ENCODE assay signal across 8 cellular contexts in the genomic region with DNA sequence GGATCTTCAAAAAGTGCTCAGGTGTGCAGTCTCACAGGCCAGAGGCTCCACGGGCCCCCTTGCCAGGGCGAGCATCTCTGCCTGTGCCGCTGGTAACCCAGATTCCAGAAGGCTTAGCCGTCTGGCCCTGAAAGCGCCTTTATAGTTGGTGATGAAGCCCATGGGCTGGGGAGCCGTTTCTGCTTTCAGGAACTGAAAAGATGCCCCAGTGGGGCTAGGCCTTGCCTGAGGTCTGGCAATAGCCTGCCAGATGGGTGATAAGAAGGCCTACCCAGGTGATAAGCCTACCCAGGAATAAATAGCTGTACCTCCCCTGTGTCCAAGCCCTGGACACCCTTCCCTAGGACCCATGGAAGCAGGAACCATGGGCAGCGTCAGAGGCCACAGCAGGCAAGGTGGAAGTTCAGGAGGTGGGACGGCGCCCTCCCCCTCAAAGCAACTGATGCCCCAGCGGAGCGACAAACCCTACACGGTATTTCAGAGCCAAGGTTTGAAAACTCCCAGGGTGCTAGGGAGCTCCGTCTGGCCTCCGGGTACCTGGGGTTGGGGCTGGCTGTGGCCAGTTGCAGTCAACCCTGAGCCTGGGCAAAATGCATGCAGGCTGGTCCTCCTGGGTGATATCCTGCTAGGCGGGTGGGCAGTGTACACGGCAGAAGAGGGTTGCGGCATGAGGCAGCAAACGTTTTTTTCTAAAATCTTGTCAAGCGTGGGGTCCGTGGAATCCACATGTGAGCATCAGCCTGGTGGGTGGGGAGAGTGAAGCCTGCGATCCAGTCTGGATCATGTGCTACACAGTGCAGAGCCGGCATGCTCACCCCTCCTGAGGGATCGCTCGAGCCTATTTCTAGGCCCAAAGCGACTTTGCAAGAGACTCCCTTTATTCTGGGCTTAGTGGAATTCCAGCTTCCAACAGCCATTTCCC. TPM values are rescaled to one million over a fixed set of nuclear protein-coding genes. Genes with fewer than 3 reads are reported as not detected.
DNase-seq lines count a peak whose midpoint lies in the region; ATAC-seq and TF ChIP-seq lines count a peak whose summit lies in the region.

No MANE protein-coding gene starts in this region.

- H3K4me3 Mint-ChIP-seq in Calu3 (ENCODE audit: low read depth, unreplicated experiment) (peak overlapping the region; percentile 69), activated B cell treated with CpG ODN at 0.5 μM for 24 hours (no peak overlapping the region)

- TF ChIP-seq CTCF in Calu3 (IDR thresholded peaks at IDR 0.05; ENCODE audit: unreplicated experiment) (no peak), activated B cell treated with CpG ODN at 0.5 μM for 24 hours (IDR thresholded peaks at IDR 0.05) (no peak), heart right ventricle (IDR thresholded peaks at IDR 0.05) (no peak), retinal pigment epithelial cell (conservative IDR thresholded peaks at IDR 0.05; ENCODE audit: low read depth, low read length) (no peak)

- 46 to 47% methylated on average over 25 of the region's 25 CpGs for whole genome bisulfite sequencing in heart right ventricle, 2 donors

- no peaks in the 10 kb centered on the region for H3K27me3 Mint-ChIP-seq in Calu3 (ENCODE audit: unreplicated experiment)
- H3K27me3 Mint-ChIP-seq in activated B cell treated with CpG ODN at 0.5 μM for 24 hours: no peaks in the 10 kb centered on the region

- H3K36me3 Mint-ChIP-seq in Calu3 (ENCODE audit: insufficient read depth, unreplicated experiment) (peaks cover 100% of the 10 kb centered on the region), activated B cell treated with CpG ODN at 0.5 μM for 24 hours (ENCODE audit: low read depth) (peaks cover 18% of the 10 kb centered on the region)
- no peaks in the 10 kb centered on the region for H3K36me3 Mint-ChIP-seq in activated naive CD4-positive, alpha-beta T cell treated with anti-CD3 and anti-CD28 coated beads, Interleukin-2, amount 50 U/mL, for 72 hours

- H3K4me3 ChIP-seq in heart right ventricle (peak overlapping the region in 1 of 10 donors; percentile 12), retinal pigment epithelial cell (ENCODE audit: low read length) (peak overlapping the region; percentile 7)

- no peaks in the 10 kb centered on the region for H3K9me3 ChIP-seq in heart right ventricle

- BruUV-seq in Calu3 (replicated peaks; lab: Mats Ljungman, UMichigan): TSS peak; percentile 88

- POLR2A ChIA-PET in activated B cell treated with CpG ODN at 0.5 μM for 24 hours (lab: Charles Lee): interaction anchor here (0.5 to 0.8 kb wide), 2 partner anchors 59 to 145 kb away, joined by 3 to 6 read pairs; no protein-coding TSS in a partner anchor

- H3K9me3 Mint-ChIP-seq in Calu3 (ENCODE audit: low read depth, unreplicated experiment) (no peaks in the 10 kb centered on the region), activated B cell treated with CpG ODN at 0.5 μM for 24 hours (no peaks in the 10 kb centered on the region)
- H3K9me3 Mint-ChIP-seq in activated naive CD4-positive, alpha-beta T cell treated with anti-CD3 and anti-CD28 coated beads, Interleukin-2, amount 50 U/mL, for 72 hours: no peaks in the 10 kb centered on the region

- H3K27me3 ChIP-seq in heart right ventricle: no peaks in the 10 kb centered on the region

- H3K4me1 Mint-ChIP-seq in Calu3 (ENCODE audit: low read depth, unreplicated experiment) (peaks cover 95% of the 10 kb centered on the region), activated B cell treated with CpG ODN at 0.5 μM for 24 hours (peaks cover 67% of the 10 kb centered on the region)

- CTCF ChIA-PET in Calu3 (lab: Charles Lee): interaction anchor here (0.9 to 4.5 kb wide), 12 partner anchors 9 to 43 kb away, joined by 3 to 19 read pairs (median 4); no protein-coding TSS in a partner anchor
- CTCF ChIA-PET in activated B cell treated with CpG ODN at 0.5 μM for 24 hours (lab: Charles Lee): interaction anchor here (1.4 kb wide), 1 partner anchor 237 kb away, joined by 4 read pairs; the partner anchor contains the start of genes MRPS12 and SARS2

- DNase-seq in Calu3 (peak; percentile 39), activated B cell treated with CpG ODN at 0.5 μM for 24 hours (no peak), heart right ventricle (no peak), retinal pigment epithelial cell (ENCODE audit: low read depth) (no peak), NK-92 (lab: John Stamatoyannopoulos, UW; ENCODE audit: unreplicated experiment) (no peak), GM03348 (ENCODE audit: low spot score) (no peak)
- no peak for DNase-seq in activated naive CD4-positive, alpha-beta T cell treated with anti-CD3 and anti-CD28 coated beads, Interleukin-2, amount 50 U/mL, for 72 hours (ENCODE audit: low spot score in 2 of 2)

- peaks cover 55 to 99% (median 93%) of the 10 kb centered on the region in 9 donors for H3K4me1 ChIP-seq in heart right ventricle

- intact Hi-C loops in Calu3 (cut with micrococcal nuclease; ENCODE audit: unreplicated experiment) (loop anchor here (1.0 to 2.0 kb wide), 3 partner anchors 9 to 34 kb away; no protein-coding TSS in a partner anchor), activated B cell treated with CpG ODN at 0.5 μM for 24 hours (cut with micrococcal nuclease) (no loop called here), heart right ventricle (cut with DNase I) (loop anchor here in 2 of 10 donors (5.0 kb wide), 1 partner anchor 40 kb away; no protein-coding TSS in a partner anchor)

- peak overlapping the region; percentile 100 for H3K27ac Mint-ChIP-seq in Calu3 (ENCODE audit: unreplicated experiment)
- H3K27ac Mint-ChIP-seq in activated B cell treated with CpG ODN at 0.5 μM for 24 hours: peak overlapping the region; percentile 79
- no peak overlapping the region for H3K27ac Mint-ChIP-seq in activated naive CD4-positive, alpha-beta T cell treated with anti-CD3 and anti-CD28 coated beads, Interleukin-2, amount 50 U/mL, for 72 hours

- ATAC-seq in activated B cell treated with CpG ODN at 0.5 μM for 24 hours (ENCODE audit: low read depth): no peak
- ATAC-seq in heart right ventricle: peak; percentile 15 to 55 (median 41)
- ATAC-seq in GM19324 (IDR thresholded peaks at IDR 0.05; ENCODE audit: low FRiP score, unreplicated experiment): no peak
- no peak for ATAC-seq in activated naive CD4-positive, alpha-beta T cell treated with anti-CD3 and anti-CD28 coated beads, Interleukin-2, amount 50 U/mL, for 72 hours

- peak overlapping the region; percentile 58 to 95 (median 90) for H3K27ac ChIP-seq in heart right ventricle

- peaks cover 0 to 49% (median 4%) of the 10 kb centered on the region in 9 donors for H3K36me3 ChIP-seq in heart right ventricle

RNA-seq across cellular contexts. Expression of gene ACTN4, which starts 45.3 kb away (rescaled TPM):
- total RNA-seq in Calu3 (2022) (1,462 and 1,577 TPM in 2 replicates), activated B cell treated with CpG ODN at 0.5 μM for 24 hours (197 and 198 TPM in 2 replicates), heart right ventricle (100 to 1,000 TPM; 129 to 291 (median 149) TPM)
- 100 to 1,000 TPM in 1 of 2 donors, 10 to 100 TPM in 1; 92.4 to 189 TPM for polyA plus RNA-seq in heart right ventricle
- 100 to 1,000 TPM; 181 to 204 TPM for total RNA-seq in activated naive CD4-positive, alpha-beta T cell treated with anti-CD3 and anti-CD28 coated beads, Interleukin-2, amount 50 U/mL, for 72 hours

RNA-seq across cellular contexts. Expression of gene CAPN12, which starts 51.6 kb away (rescaled TPM):
- total RNA-seq in Calu3 (2022) (14.5 and 14.7 TPM in 2 replicates), activated B cell treated with CpG ODN at 0.5 μM for 24 hours (12.4 and 14.9 TPM in 2 replicates), heart right ventricle (1 to 10 TPM in 2 of 10 donors, under 1 TPM in 8; 0.15 to 1.5 (median 0.59) TPM)
- polyA plus RNA-seq in heart right ventricle: 1 to 10 TPM; 1.1 to 3.6 TPM
- 1 to 10 TPM; 1.6 to 9.0 TPM for total RNA-seq in activated naive CD4-positive, alpha-beta T cell treated with anti-CD3 and anti-CD28 coated beads, Interleukin-2, amount 50 U/mL, for 72 hours

Comparison
In these comparisons a context has a peak if more than half of its experiments do, and no peak if none do; other contexts are left out.
1. H3K27ac Mint-ChIP-seq: peak in Calu3 (single experiment) and activated B cell treated with CpG ODN at 0.5 μM for 24 hours (single experiment); none in activated naive CD4-positive, alpha-beta T cell treated with anti-CD3 and anti-CD28 coated beads, Interleukin-2, amount 50 U/mL, for 72 hours (0 of 2).
2. ATAC-seq: peak in heart right ventricle (8 of 8); none in activated B cell treated with CpG ODN at 0.5 μM for 24 hours (single experiment), GM19324 (single experiment) and activated naive CD4-positive, alpha-beta T cell treated with anti-CD3 and anti-CD28 coated beads, Interleukin-2, amount 50 U/mL, for 72 hours (0 of 2).